ENCODE assay signal across 1 cellular context in genomic region chr18:50218432-50219197, GRCh38.
TF ChIP-seq lines count a peak whose summit lies in the region.

No MANE protein-coding gene starts in this region.

TF ChIP-seq in HCT116, 20 proteins besides CTCF, POLR2A, EP300 and RAD21 (continued from another document):
- TF ChIP-seq ZBTB33 (IDR thresholded peaks at IDR 0.05; ENCODE audit: extremely low read depth, insufficient replicate concordance, low read length) (no peak), POLR2AphosphoS5 (IDR thresholded peaks at IDR 0.05; ENCODE audit: low read depth, low read length) (no peak), SP1 (IDR thresholded peaks at IDR 0.05; ENCODE audit: low read depth) (no peak), TCF7L2 (IDR thresholded peaks at IDR 0.05; ENCODE audit: borderline replicate concordance, extremely low read depth, insufficient read depth, insufficient read length) (no peak), FOSL1 (IDR thresholded peaks at IDR 0.05; ENCODE audit: low read depth) (no peak), ZFX (IDR thresholded peaks at IDR 0.05) (no peak), ELF1 (IDR thresholded peaks at IDR 0.05; ENCODE audit: borderline replicate concordance, low read depth) (no peak), ZNF274 (IDR thresholded peaks at IDR 0.05; ENCODE audit: low read depth, low read length) (no peak), REST (IDR thresholded peaks at IDR 0.05; ENCODE audit: low read depth) (no peak), SIN3A (IDR thresholded peaks at IDR 0.05; ENCODE audit: low read depth) (no peak), MAX (IDR thresholded peaks at IDR 0.05) (no peak), EGR1 (IDR thresholded peaks at IDR 0.05; ENCODE audit: low read depth) (no peak)
